Comparison of ENCODE assay signal across 9 cellular contexts in genomic region chr10:129958686-129959543, GRCh38. TPM values are rescaled to one million over a fixed set of nuclear protein-coding genes. Genes with fewer than 3 reads are reported as not detected.
DNase-seq lines count a peak whose midpoint lies in the region; ATAC-seq lines count a peak whose summit lies in the region.
"Had no signal": no experiment of that assay in that cellular context is flagged by ENCODE, and none has a peak within 500 bp of the region (broad histone marks: within the 10 kb centered on the region; RNA-seq: fewer than 3 reads in every experiment).

No MANE protein-coding gene starts in this region.

- peak overlapping the region; percentile 65 for H3K4me3 Mint-ChIP-seq in activated naive CD4-positive, alpha-beta T cell treated with anti-CD3 and anti-CD28 coated beads, Interleukin-2, amount 50 U/mL, for 24 hours
- H3K4me3 Mint-ChIP-seq in naive B cell, result peak overlapping the region; percentile 58 to 90 (median 82)

- peaks cover 2% of the 10 kb centered on the region for H3K36me3 Mint-ChIP-seq in activated naive CD4-positive, alpha-beta T cell treated with anti-CD3 and anti-CD28 coated beads, Interleukin-2, amount 50 U/mL, for 24 hours
- H3K36me3 Mint-ChIP-seq in naive B cell, result peaks cover 0 to 5% of the 10 kb centered on the region in 2 donors

- H3K27ac ChIP-seq in aorta (ENCODE audit: low read depth in 1 of 2, low read length in 2 of 2), result no peak overlapping the region

- H3K36me3 ChIP-seq in aorta (ENCODE audit: control insufficient read depth in 1 of 2, insufficient read depth in 2 of 2, low read length in 1 of 2), result no peaks in the 10 kb centered on the region

- H3K9me3 Mint-ChIP-seq in activated naive CD4-positive, alpha-beta T cell treated with anti-CD3 and anti-CD28 coated beads, Interleukin-2, amount 50 U/mL, for 24 hours, result no peaks in the 10 kb centered on the region
- H3K9me3 Mint-ChIP-seq in naive B cell, result peaks cover 0 to 42% (median 12%) of the 10 kb centered on the region in 7 donors

- no peaks in the 10 kb centered on the region for H3K27me3 ChIP-seq in aorta (ENCODE audit: control insufficient read depth in 1 of 2, insufficient read depth in 2 of 2, low read length in 1 of 2)

- WGBS in aorta, 2 donors, result 6 to 10% methylated on average over 75 to 99 of the region's 99 CpGs

- no peak overlapping the region for H3K4me3 ChIP-seq in aorta (ENCODE audit: low read length in 2 of 2)

- no peak for DNase-seq in activated naive CD4-positive, alpha-beta T cell treated with Interleukin-2 at 50 U/mL for 16 hours
- DNase-seq in dermis blood vessel endothelial cell, result peak; percentile 64
- DNase-seq in naive B cell, result no peak
- peak; percentile 37 to 74 for DNase-seq in aorta
- no peak for DNase-seq in NCI-H1694 (lab: John Stamatoyannopoulos, UW)
- DNase-seq in DMS53 treated with DMSO at 0.1 percent for 48 hours (lab: John Stamatoyannopoulos, UW; ENCODE audit: unreplicated experiment), result no peak
- DNase-seq in GM19240 (ENCODE audit: insufficient read length, low spot score), result no peak
- DNase-seq: NCI-H2227 treated with DMSO at 0.1 percent for 48 hours had no signal

- H3K27ac Mint-ChIP-seq in activated naive CD4-positive, alpha-beta T cell treated with anti-CD3 and anti-CD28 coated beads, Interleukin-2, amount 50 U/mL, for 24 hours, result peak overlapping the region; percentile 25
- H3K27ac Mint-ChIP-seq in naive B cell, result peak overlapping the region in 3 of 6 donors; percentile 10 to 46 (median 23)

- no peaks in the 10 kb centered on the region for H3K4me1 ChIP-seq in aorta (ENCODE audit: control insufficient read depth in 1 of 2, insufficient read depth in 2 of 2, low read length in 2 of 2)

- H3K27me3 Mint-ChIP-seq in activated naive CD4-positive, alpha-beta T cell treated with anti-CD3 and anti-CD28 coated beads, Interleukin-2, amount 50 U/mL, for 24 hours, result peaks cover 69% of the 10 kb centered on the region
- H3K27me3 Mint-ChIP-seq in naive B cell, result peaks cover 65 to 82% (median 76%) of the 10 kb centered on the region in 3 donors

- intact Hi-C loops in aorta (cut with DNase I), result no loop called here

- peak; percentile 30 to 35 for ATAC-seq in naive B cell (ENCODE audit: low read depth in 2 of 2)
- no peak for ATAC-seq in aorta (ENCODE audit: low FRiP score)

- peaks cover 2% of the 10 kb centered on the region for H3K9me3 ChIP-seq in aorta (ENCODE audit: control insufficient read depth, low read length)

- peaks cover 33% of the 10 kb centered on the region for H3K4me1 Mint-ChIP-seq in activated naive CD4-positive, alpha-beta T cell treated with anti-CD3 and anti-CD28 coated beads, Interleukin-2, amount 50 U/mL, for 24 hours
- H3K4me1 Mint-ChIP-seq in naive B cell, result peaks cover 11 to 25% (median 22%) of the 10 kb centered on the region in 3 donors

RNA-seq across cellular contexts. Expression of gene EBF3, which starts 5.2 kb away (rescaled TPM):
- total RNA-seq in dermis blood vessel endothelial cell (6.5 and 22.5 TPM in 2 replicates), aorta (10 to 100 TPM in 1 of 2 donors, 1 to 10 TPM in 1; 8.4 to 23.3 TPM)
- polyA plus RNA-seq in naive B cell (ENCODE audit: low read depth in 6 of 6) (not detected), aorta (under 1 TPM; 0.13 to 0.15 TPM)

Comparison
In these comparisons a context has a peak if more than half of its experiments do, and no peak if none do; other contexts are left out.
1. DNase-seq: peak in dermis blood vessel endothelial cell (single experiment) and aorta (2 of 2); none in activated naive CD4-positive, alpha-beta T cell treated with Interleukin-2 at 50 U/mL for 16 hours (single experiment), naive B cell (single experiment), NCI-H1694 (single experiment), DMS53 treated with DMSO at 0.1 percent for 48 hours (single experiment) and GM19240 (single experiment).